ENCODE assay signal across 1 cellular context in genomic region chr2:27737676-27738348, GRCh38.
TF ChIP-seq lines count a peak whose summit lies in the region.

No MANE protein-coding gene starts in this region.

TF ChIP-seq in HepG2, 621 proteins besides CTCF, POLR2A, EP300 and RAD21 (continued from another document and continues in another):
- TF ChIP-seq ZNF704 (CRISPR knock-in tag; IDR thresholded peaks at IDR 0.05; ENCODE audit: borderline replicate concordance), result no peak
- peak; percentile 37; the same call in 1 of the 2 replicates for TF ChIP-seq MLX (CRISPR knock-in tag; IDR thresholded peaks at IDR 0.05)
- no peak for TF ChIP-seq ZFP41 (CRISPR knock-in tag; IDR thresholded peaks at IDR 0.05; ENCODE audit: borderline replicate concordance)
- no peak for TF ChIP-seq SAFB2 (CRISPR knock-in tag; IDR thresholded peaks at IDR 0.05; ENCODE audit: borderline replicate concordance, low read depth)
- TF ChIP-seq ETV5 (CRISPR knock-in tag; IDR thresholded peaks at IDR 0.05; ENCODE audit: borderline replicate concordance), result peak; percentile 77; the same call in 1 of the 2 replicates
- TF ChIP-seq CEBPZ (IDR thresholded peaks at IDR 0.05; ENCODE audit: low read length), result no peak
- no peak for TF ChIP-seq ZBTB8A (CRISPR knock-in tag; IDR thresholded peaks at IDR 0.05; ENCODE audit: borderline replicate concordance, low read depth)
- no peak for TF ChIP-seq ISX (CRISPR knock-in tag; conservative IDR thresholded peaks at IDR 0.05)
- TF ChIP-seq POGZ (CRISPR knock-in tag; IDR thresholded peaks at IDR 0.05), result no peak
- TF ChIP-seq ZNF503 (CRISPR knock-in tag; IDR thresholded peaks at IDR 0.05), result no peak; the same call in 1 of the 2 replicates
- no peak for TF ChIP-seq PBX2 (CRISPR knock-in tag; IDR thresholded peaks at IDR 0.05)
- TF ChIP-seq CREB1 (IDR thresholded peaks at IDR 0.05), result no peak
- TF ChIP-seq CREB1 (CRISPR knock-in tag; IDR thresholded peaks at IDR 0.05), result peak; percentile 69
- TF ChIP-seq TBL1XR1 (IDR thresholded peaks at IDR 0.05; ENCODE audit: borderline replicate concordance, low read length, partially characterized antibody), result no peak
- TF ChIP-seq AKAP8 (CRISPR knock-in tag; IDR thresholded peaks at IDR 0.05), result no peak
- no peak for TF ChIP-seq NR1H2 (CRISPR knock-in tag; IDR thresholded peaks at IDR 0.05; ENCODE audit: borderline replicate concordance, low read depth)
- no peak; the same call in 1 of the 2 replicates for TF ChIP-seq ZNF773 (CRISPR knock-in tag; IDR thresholded peaks at IDR 0.05; ENCODE audit: borderline replicate concordance)
- no peak for TF ChIP-seq HNRNPK (IDR thresholded peaks at IDR 0.05; ENCODE audit: low read depth, low read length, poor library complexity, severe bottlenecking)
- TF ChIP-seq DNMT1 (CRISPR knock-in tag; IDR thresholded peaks at IDR 0.05), result no peak
- TF ChIP-seq ZNF331 (CRISPR knock-in tag; IDR thresholded peaks at IDR 0.05), result peak; percentile 14; the same call in 1 of the 2 replicates
- peak; percentile 54; the same call in 1 of the 2 replicates for TF ChIP-seq SPEN (CRISPR knock-in tag; IDR thresholded peaks at IDR 0.05; ENCODE audit: low read depth)
- no peak for TF ChIP-seq FOXA1 (IDR thresholded peaks at IDR 0.05)
- TF ChIP-seq FOXA1 (CRISPR knock-in tag; IDR thresholded peaks at IDR 0.05), result no peak
- TF ChIP-seq ZNF512 (CRISPR knock-in tag; IDR thresholded peaks at IDR 0.05), result no peak
- no peak for TF ChIP-seq KLF6 (CRISPR knock-in tag; IDR thresholded peaks at IDR 0.05)
- peak; percentile 73 for TF ChIP-seq HMG20A (CRISPR knock-in tag; IDR thresholded peaks at IDR 0.05; ENCODE audit: borderline replicate concordance)
- peak; percentile 72; the same call in 1 of the 2 replicates for TF ChIP-seq SKIL (CRISPR knock-in tag; IDR thresholded peaks at IDR 0.05; ENCODE audit: borderline replicate concordance)
- no peak for TF ChIP-seq NBN (conservative IDR thresholded peaks at IDR 0.05)
- no peak for TF ChIP-seq STAT6 (CRISPR knock-in tag; IDR thresholded peaks at IDR 0.05; ENCODE audit: borderline replicate concordance)
- no peak for TF ChIP-seq GLI4 (CRISPR knock-in tag; IDR thresholded peaks at IDR 0.05; ENCODE audit: borderline replicate concordance)
- TF ChIP-seq HMGA1 (CRISPR knock-in tag; conservative IDR thresholded peaks at IDR 0.05), result no peak
- TF ChIP-seq ZNF703 (CRISPR knock-in tag; IDR thresholded peaks at IDR 0.05; ENCODE audit: borderline replicate concordance), result no peak
- no peak for TF ChIP-seq ZNF737 (CRISPR knock-in tag; IDR thresholded peaks at IDR 0.05; ENCODE audit: borderline replicate concordance)
- no peak for TF ChIP-seq ETS1 (CRISPR knock-in tag; IDR thresholded peaks at IDR 0.05)
- no peak for TF ChIP-seq TBP (CRISPR knock-in tag; IDR thresholded peaks at IDR 0.05)
- no peak for TF ChIP-seq PRDM4 (CRISPR knock-in tag; IDR thresholded peaks at IDR 0.05; ENCODE audit: borderline replicate concordance)
- TF ChIP-seq ZNF329 (CRISPR knock-in tag; IDR thresholded peaks at IDR 0.05; ENCODE audit: low read depth), result no peak
- TF ChIP-seq KDM5B (CRISPR knock-in tag; IDR thresholded peaks at IDR 0.05; ENCODE audit: borderline replicate concordance), result no peak
- TF ChIP-seq ZNF484 (CRISPR knock-in tag; IDR thresholded peaks at IDR 0.05; ENCODE audit: borderline replicate concordance, low read depth), result no peak
- TF ChIP-seq ZMAT3 (CRISPR knock-in tag; conservative IDR thresholded peaks at IDR 0.05), result peak; percentile 67; the same call in 1 of the 2 replicates
